Comparison of ENCODE assay signal across 19 cellular contexts in genomic region chr7:151738925-151739324, GRCh38.
A peak's percentile ranks its signal among the peaks of the same experiment; 100 is the strongest.
DNase-seq lines count a peak whose midpoint lies in the region; ATAC-seq, FAIRE-seq and TF ChIP-seq lines count a peak whose summit lies in the region.
"Had no signal": no experiment of that assay in that cellular context is flagged by ENCODE, and none has a peak within 500 bp of the region (broad histone marks: within the 10 kb centered on the region; RNA-seq: fewer than 3 reads in every experiment).

No MANE protein-coding gene starts in this region.

- H3K36me3 ChIP-seq in IMR-90 (ENCODE audit: control insufficient read depth, insufficient read depth, low read length) (no peaks in the 10 kb centered on the region), H1 (ENCODE audit: control insufficient read depth in 2 of 4, insufficient read depth in 4 of 4, low read length in 3 of 4) (no peaks in the 10 kb centered on the region), neuronal stem cell (replicated peaks in 1 of 2; ENCODE audit: control insufficient read depth in 2 of 2, insufficient read depth in 2 of 2, low read length in 2 of 2) (no peaks in the 10 kb centered on the region), H7 (replicated peaks; ENCODE audit: control insufficient read depth, insufficient read depth, low read length) (no peaks in the 10 kb centered on the region)

- no peak for FAIRE-seq in H1 (lab: Jason Lieb, UNC)
- FAIRE-seq: A204.1, D721Med, GM12891 had no signal

- 0 out of 2 replicates have a peak overlapping the region, but pooled peaks have one; percentile 12 for H4K91ac ChIP-seq in IMR-90 (ENCODE audit: insufficient read depth, low read depth, low read length)
- no peak overlapping the region for H4K91ac ChIP-seq in H1 (replicated peaks; ENCODE audit: insufficient read length, low read length)
- no peak overlapping the region for H4K91ac ChIP-seq in neuronal stem cell (ENCODE audit: low read depth, low read length, poor library complexity)

- H3K14ac ChIP-seq in IMR-90 (replicated peaks; ENCODE audit: low read depth, low read length) (0 out of 2 replicates have a peak overlapping the region, but pooled peaks have one; percentile 25), H1 (ENCODE audit: insufficient read length) (no peak overlapping the region), neuronal stem cell (ENCODE audit: low read length) (no peak overlapping the region)

- H3K79me1 ChIP-seq in IMR-90 (ENCODE audit: low read depth in 1 of 2, low read length in 2 of 2) (peaks cover 0 to 9% of the 10 kb centered on the region in 2 experiments; a peak in 1 of 4 replicates), H1 (ENCODE audit: low read depth, low read length) (no peaks in the 10 kb centered on the region), neuronal stem cell (ENCODE audit: low read depth, low read length) (no peaks in the 10 kb centered on the region)

- H2AK5ac ChIP-seq in IMR-90 (ENCODE audit: low read depth, low read length) = no peak overlapping the region; the same call in 1 of the 2 replicates
- no peak overlapping the region for H2AK5ac ChIP-seq in H1 (ENCODE audit: low read depth, low read length)
- peak overlapping the region; percentile 98 for H2AK5ac ChIP-seq in neuronal stem cell (ENCODE audit: low read depth, low read length)

- H4K8ac ChIP-seq in IMR-90 (ENCODE audit: low read depth in 2 of 2, low read length in 2 of 2) (no peak overlapping the region), H1 (ENCODE audit: extremely low read depth, insufficient read depth, low read length) (no peak overlapping the region), neuronal stem cell (ENCODE audit: low read depth, low read length) (no peak overlapping the region)

- H2BK5ac ChIP-seq in IMR-90 (ENCODE audit: low read depth, low read length, poor library complexity, severe bottlenecking) (no peak overlapping the region), H1 (ENCODE audit: low read depth, low read length) (no peak overlapping the region), neuronal stem cell (ENCODE audit: low read length) (no peak overlapping the region)

- BruUV-seq in IMR-90 (replicated peaks; lab: Mats Ljungman, UMichigan) = no TSS peak

- H3K56ac ChIP-seq in IMR-90 (ENCODE audit: extremely low read depth, insufficient read depth, low read length) = no peak overlapping the region
- no peak overlapping the region for H3K56ac ChIP-seq in H1 (replicated peaks; ENCODE audit: insufficient read length, low read depth, low read length)

- H3K27ac ChIP-seq in IMR-90 (ENCODE audit: insufficient read depth, low read length) = no peak overlapping the region
- H3K27ac ChIP-seq in H1 (ENCODE audit: low read depth, low read length) = no peak overlapping the region
- H3K27ac ChIP-seq in neuronal stem cell (replicated peaks; ENCODE audit: low read length) = no peak overlapping the region

- H2BK15ac ChIP-seq in IMR-90 (ENCODE audit: low read depth, low read length) (0 out of 3 replicates have a peak overlapping the region, but pooled peaks have one; percentile 33), H1 (ENCODE audit: low read length) (no peak overlapping the region), neuronal stem cell (ENCODE audit: low read length) (peak overlapping the region; percentile 69)

- H2BK120ac ChIP-seq in IMR-90 (ENCODE audit: low read depth, low read length) (0 out of 2 replicates have a peak overlapping the region, but pooled peaks have one; percentile 21), H1 (replicated peaks; ENCODE audit: low read depth, low read length) (no peak overlapping the region), neuronal stem cell (ENCODE audit: low read depth, low read length) (no peak overlapping the region)

- CTCF ChIA-PET in IMR-90 (lab: Yijun Ruan, JAX) (no interaction called here), H1 (lab: Charles Lee; ENCODE audit: partially characterized antibody) (interaction anchor here (2.1 to 2.6 kb wide), 2 partner anchors 11 to 16 kb away, joined by 6 to 9 read pairs; no protein-coding TSS in a partner anchor)

- dilution Hi-C loops in IMR-90 (cut with HindIII; ENCODE audit: low sequenced_read_pairs, unreplicated experiment) = no loop called here

- H3K9me1 ChIP-seq in IMR-90 (ENCODE audit: insufficient read depth, low read length) = peaks cover 8% of the 10 kb centered on the region; the same call in 1 of the 2 replicates

- TF ChIP-seq CTCF in IMR-90 (conservative IDR thresholded peaks at IDR 0.05; ENCODE audit: low read depth, low read length) (no peak), H1 (IDR thresholded peaks at IDR 0.05; ENCODE audit: control extremely low read depth in 1 of 3, insufficient read depth in 1 of 3, low read depth in 1 of 3, low read length in 3 of 3) (no peak)

- no peak overlapping the region for H2AK9ac ChIP-seq in IMR-90 (replicated peaks; ENCODE audit: low read depth, low read length, poor library complexity)

- no peak overlapping the region for H3K9ac ChIP-seq in IMR-90 (ENCODE audit: low read depth, low read length)
- no peak overlapping the region for H3K9ac ChIP-seq in H1 (replicated peaks in 1 of 4; ENCODE audit: extremely low read depth in 1 of 4, low read depth in 3 of 4, low read length in 3 of 4)
- no peak overlapping the region for H3K9ac ChIP-seq in neuronal stem cell (ENCODE audit: low read depth, low read length, poor library complexity)
- H3K9ac ChIP-seq: BLaER1 treated with 17β-estradiol and CSF1 and Interleukin-3, amounts not matched to agents 10 nM and 100 nM had no signal

- in situ Hi-C loops in IMR-90 (cut with MboI; ENCODE audit: low sequenced_read_pairs) = no loop called here

- intact Hi-C loops in IMR-90 (cut with micrococcal nuclease) = no loop called here

- no peak for ATAC-seq in IMR-90 (ENCODE audit: low read depth)
- no peak for ATAC-seq in HG03135 (IDR thresholded peaks at IDR 0.05; ENCODE audit: unreplicated experiment)
- ATAC-seq in HG02642 (IDR thresholded peaks at IDR 0.05; ENCODE audit: poor library complexity, unreplicated experiment) = no peak
- ATAC-seq: HCT116 had no signal

- H4K20me1 ChIP-seq in IMR-90 (ENCODE audit: insufficient read depth, low read length) = no peaks in the 10 kb centered on the region
- H4K20me1 ChIP-seq in H1 (replicated peaks in 1 of 2; ENCODE audit: control insufficient read depth in 1 of 2, insufficient read depth in 2 of 2, low read length in 2 of 2) = no peaks in the 10 kb centered on the region

- H3K4me2 ChIP-seq in IMR-90 (ENCODE audit: low read depth, low read length) = no peak overlapping the region
- H3K4me2 ChIP-seq in H1 (ENCODE audit: insufficient read depth in 1 of 2, low read depth in 2 of 2, low read length in 2 of 2) = no peak overlapping the region
- no peak overlapping the region for H3K4me2 ChIP-seq in neuronal stem cell (ENCODE audit: insufficient read depth, low read length, poor library complexity, severe bottlenecking)

- TF ChIP-seq RAD21 in IMR-90 (IDR thresholded peaks at IDR 0.05; ENCODE audit: low read length) (no peak), H1 (IDR thresholded peaks at IDR 0.05 in 1 of 2, conservative IDR thresholded peaks at IDR 0.05 in 1 of 2; ENCODE audit: low read depth in 2 of 2, low read length in 2 of 2) (no peak)

- peak overlapping the region; percentile 50; the same call in 1 of the 2 replicates for H2BK12ac ChIP-seq in H1 (ENCODE audit: low read depth, low read length)
- H2BK12ac ChIP-seq in neuronal stem cell (ENCODE audit: low read length) = no peak overlapping the region

- no peak overlapping the region for H3K18ac ChIP-seq in IMR-90 (ENCODE audit: low read depth, low read length)
- no peak overlapping the region for H3K18ac ChIP-seq in H1 (ENCODE audit: extremely low read depth, low read length)
- no peak overlapping the region for H3K18ac ChIP-seq in neuronal stem cell (ENCODE audit: low read length)

- H3K27me3 ChIP-seq in IMR-90 (ENCODE audit: control insufficient read depth, insufficient read depth, low read length) (no peaks in the 10 kb centered on the region), H1 (replicated peaks in 1 of 4; ENCODE audit: control insufficient read depth in 3 of 4, extremely low read depth in 1 of 4, insufficient read depth in 3 of 4, low read length in 3 of 4) (no peaks in the 10 kb centered on the region; a peak in 1 of 7 replicates), neuronal stem cell (ENCODE audit: control insufficient read depth in 3 of 3, insufficient read depth in 3 of 3, low read depth in 1 of 3, low read length in 3 of 3) (no peaks in the 10 kb centered on the region), H7 (ENCODE audit: control insufficient read depth, insufficient read depth, low read length) (no peaks in the 10 kb centered on the region)

- POLR2A ChIA-PET in IMR-90 (lab: Charles Lee; ENCODE audit: unreplicated experiment) (no interaction called here), H1 (lab: Charles Lee; ENCODE audit: partially characterized antibody) (no interaction called here)

- WGBS in IMR-90 (ENCODE audit: extremely low coverage in 2 of 2, insufficient read length in 1 of 2), 2 experiments = 100% methylated on average over 1 of the region's 10 CpGs; no CpG with 5 or more reads in 1 of the 2 experiments
- WGBS in H1 (ENCODE audit: extremely low coverage in 1 of 2, insufficient coverage in 1 of 2, insufficient read length in 1 of 2, insufficient replicate concordance in 2 of 2, low coverage in 1 of 2, low lambda C conversion rate in 2 of 2, missing lambda C conversion rate in 1 of 2), 2 experiments = 79% methylated on average over 10 of the region's 10 CpGs; no CpG with 5 or more reads in 1 of the 2 experiments
- WGBS in neuronal stem cell (ENCODE audit: extremely low coverage in 2 of 2, insufficient read length in 2 of 2, insufficient replicate concordance in 1 of 2), 2 donors = no CpG with 5 or more reads among the region's 10 CpGs

- H3K23me2 ChIP-seq in H1 (ENCODE audit: low read depth, low read length) = no peaks in the 10 kb centered on the region

- H3K79me2 ChIP-seq in H1 (ENCODE audit: control insufficient read depth in 1 of 2, insufficient read depth in 2 of 2, low read length in 2 of 2) = no peaks in the 10 kb centered on the region

- DNase-seq in IMR-90 (no peak), H1 (ENCODE audit: low read depth in 1 of 2, low spot score in 2 of 2) (no peak), neuronal stem cell (ENCODE audit: low spot score) (no peak), H7 (no peak)
- DNase-seq: CD4-positive, alpha-beta T cell; CD8-positive, alpha-beta memory T cell; DMS 273 treated with DMSO at 0.1 percent for 48 hours; DMS79; EL; GDM1; GOT3; H9 had no signal

- TF ChIP-seq EP300 in H1 (IDR thresholded peaks at IDR 0.05; ENCODE audit: borderline replicate concordance in 1 of 2, low read depth in 2 of 2, low read length in 2 of 2) = no peak

- H3K4ac ChIP-seq in IMR-90 (ENCODE audit: low read depth, low read length) (0 out of 2 replicates have a peak overlapping the region, but pooled peaks have one; percentile 3), H1 (replicated peaks; ENCODE audit: insufficient read length, low read depth, low read length) (no peak overlapping the region), neuronal stem cell (ENCODE audit: low read length) (no peak overlapping the region)

- H4K5ac ChIP-seq in IMR-90 (ENCODE audit: low read depth, low read length) (no peak overlapping the region), H1 (ENCODE audit: insufficient read length, low read depth, low read length) (no peak overlapping the region)

- no peaks in the 10 kb centered on the region for H3K9me3 ChIP-seq in IMR-90 (ENCODE audit: control insufficient read depth, insufficient read depth, low read length)
- peaks cover 4 to 6% of the 10 kb centered on the region in 2 experiments; a peak in 3 of 4 replicates for H3K9me3 ChIP-seq in H1 (ENCODE audit: insufficient read depth in 2 of 2, low read depth in 1 of 2, low read length in 1 of 2)
- peaks cover 0 to 5% of the 10 kb centered on the region in 2 donors for H3K9me3 ChIP-seq in neuronal stem cell (replicated peaks in 1 of 2; ENCODE audit: control insufficient read depth in 2 of 2, insufficient read depth in 1 of 2, low read depth in 1 of 2, low read length in 2 of 2)

- no peak overlapping the region for H3K4me3 ChIP-seq in IMR-90 (ENCODE audit: insufficient read depth, low read depth, low read length)
- no peak overlapping the region for H3K4me3 ChIP-seq in H1 (ENCODE audit: extremely low read depth in 1 of 4, insufficient read depth in 2 of 4, low read depth in 3 of 4, low read length in 4 of 4)
- no peak overlapping the region for H3K4me3 ChIP-seq in neuronal stem cell (ENCODE audit: low read length in 2 of 2)
- H3K4me3 ChIP-seq in H7 (ENCODE audit: insufficient read depth, low read depth, low read length) = no peak overlapping the region
- H3K4me3 ChIP-seq: BLaER1 treated with 17β-estradiol and CSF1 and Interleukin-3, amounts not matched to agents 10 nM and 100 nM had no signal

- TF ChIP-seq POLR2A in IMR-90 (IDR thresholded peaks at IDR 0.05; ENCODE audit: low read depth, low read length) = no peak
- TF ChIP-seq POLR2A in H1 (IDR thresholded peaks at IDR 0.05; ENCODE audit: control extremely low read depth in 1 of 2, low read depth in 2 of 2, low read length in 2 of 2) = no peak

- H2AFZ ChIP-seq in IMR-90 (replicated peaks; ENCODE audit: low read length, poor library complexity) = no peak overlapping the region
- no peak overlapping the region for H2AFZ ChIP-seq in H1 (ENCODE audit: low read length)
- no peak overlapping the region for H2AFZ ChIP-seq in neuronal stem cell (ENCODE audit: low read length)

- no peak overlapping the region for H3K23ac ChIP-seq in IMR-90 (ENCODE audit: low read depth, low read length)
- no peak overlapping the region for H3K23ac ChIP-seq in H1 (ENCODE audit: insufficient read length)
- H3K23ac ChIP-seq in neuronal stem cell (ENCODE audit: low read depth, low read length, poor library complexity) = no peak overlapping the region

- H3K4me1 ChIP-seq in IMR-90 (ENCODE audit: control insufficient read depth, insufficient read depth, low read length) = peaks cover 31% of the 10 kb centered on the region
- peaks cover 11 to 29% (median 15%) of the 10 kb centered on the region in 4 experiments for H3K4me1 ChIP-seq in H1 (replicated peaks in 1 of 4; ENCODE audit: control insufficient read depth in 3 of 4, insufficient read depth in 4 of 4, low read length in 3 of 4)
- H3K4me1 ChIP-seq in neuronal stem cell (ENCODE audit: control insufficient read depth in 2 of 2, insufficient read depth in 1 of 2, low read depth in 1 of 2, low read length in 2 of 2) = peaks cover 31 to 42% of the 10 kb centered on the region in 2 donors

- H2BK20ac ChIP-seq in IMR-90 (ENCODE audit: low read depth, low read length) = no peak overlapping the region
- H2BK20ac ChIP-seq in H1 (ENCODE audit: low read length) = no peak overlapping the region
